1 cellular context compared by ENCODE assay signal in genomic region chr22:38462960-38463784, GRCh38.
TF ChIP-seq lines count a peak whose summit lies in the region.

No MANE protein-coding gene starts in this region.

TF ChIP-seq in HepG2, 621 proteins besides CTCF, POLR2A, EP300 and RAD21 (continued from another document and continues in another):
- 0 out of 2 replicates have a peak, but pooled peaks have one; percentile 20 for TF ChIP-seq ZNF609 (CRISPR knock-in tag; IDR thresholded peaks at IDR 0.05; ENCODE audit: borderline replicate concordance)
- no peak for TF ChIP-seq WIZ (CRISPR knock-in tag; IDR thresholded peaks at IDR 0.05)
- TF ChIP-seq ZNF607 (CRISPR knock-in tag; IDR thresholded peaks at IDR 0.05; ENCODE audit: borderline replicate concordance) = no peak
- TF ChIP-seq ZBTB8A (CRISPR knock-in tag; IDR thresholded peaks at IDR 0.05; ENCODE audit: borderline replicate concordance, low read depth) = no peak
- TF ChIP-seq, protein P1, sequence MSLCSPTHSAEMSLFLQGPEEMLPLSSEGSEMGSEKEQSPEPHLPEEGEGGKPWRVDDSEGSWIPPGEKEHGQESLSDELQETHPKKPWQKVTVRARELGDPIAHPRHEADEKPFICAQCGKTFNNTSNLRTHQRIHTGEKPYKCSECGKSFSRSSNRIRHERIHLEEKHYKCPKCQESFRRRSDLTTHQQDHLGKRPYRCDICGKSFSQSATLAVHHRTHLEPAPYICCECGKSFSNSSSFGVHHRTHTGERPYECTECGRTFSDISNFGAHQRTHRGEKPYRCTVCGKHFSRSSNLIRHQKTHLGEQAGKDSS (CRISPR knock-in tag; IDR thresholded peaks at IDR 0.05; ENCODE audit: borderline replicate concordance, low read depth) = peak; percentile 66; the same call in 1 of the 2 replicates
- TF ChIP-seq ZNF34 (CRISPR knock-in tag; IDR thresholded peaks at IDR 0.05; ENCODE audit: borderline replicate concordance) = no peak
- TF ChIP-seq KDM1A (CRISPR knock-in tag; IDR thresholded peaks at IDR 0.05) = no peak
- TF ChIP-seq ARHGAP35 (CRISPR knock-in tag; IDR thresholded peaks at IDR 0.05; ENCODE audit: borderline replicate concordance) = no peak
- TF ChIP-seq KAT7 (CRISPR knock-in tag; IDR thresholded peaks at IDR 0.05; ENCODE audit: borderline replicate concordance) = no peak
- TF ChIP-seq TEAD3 (CRISPR knock-in tag; optimal IDR thresholded peaks at IDR 0.05; ENCODE audit: borderline replicate concordance) = peak; percentile 97
- TF ChIP-seq PRDM10 (CRISPR knock-in tag; IDR thresholded peaks at IDR 0.05; ENCODE audit: low read depth) = peak; percentile 100
- TF ChIP-seq, protein P2, sequence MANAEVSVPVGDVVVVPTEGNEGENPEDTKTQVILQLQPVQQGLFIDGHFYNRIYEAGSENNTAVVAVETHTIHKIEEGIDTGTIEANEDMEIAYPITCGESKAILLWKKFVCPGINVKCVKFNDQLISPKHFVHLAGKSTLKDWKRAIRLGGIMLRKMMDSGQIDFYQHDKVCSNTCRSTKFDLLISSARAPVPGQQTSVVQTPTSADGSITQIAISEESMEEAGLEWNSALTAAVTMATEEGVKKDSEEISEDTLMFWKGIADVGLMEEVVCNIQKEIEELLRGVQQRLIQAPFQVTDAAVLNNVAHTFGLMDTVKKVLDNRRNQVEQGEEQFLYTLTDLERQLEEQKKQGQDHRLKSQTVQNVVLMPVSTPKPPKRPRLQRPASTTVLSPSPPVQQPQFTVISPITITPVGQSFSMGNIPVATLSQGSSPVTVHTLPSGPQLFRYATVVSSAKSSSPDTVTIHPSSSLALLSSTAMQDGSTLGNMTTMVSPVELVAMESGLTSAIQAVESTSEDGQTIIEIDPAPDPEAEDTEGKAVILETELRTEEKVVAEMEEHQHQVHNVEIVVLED (CRISPR knock-in tag; IDR thresholded peaks at IDR 0.05; ENCODE audit: borderline replicate concordance) = no peak
- TF ChIP-seq EEA1 (CRISPR knock-in tag; IDR thresholded peaks at IDR 0.05; ENCODE audit: borderline replicate concordance) = no peak
- TF ChIP-seq ETV5 (CRISPR knock-in tag; IDR thresholded peaks at IDR 0.05; ENCODE audit: borderline replicate concordance) = peak; percentile 58; the same call in 1 of the 2 replicates
- TF ChIP-seq ZNF251 (CRISPR knock-in tag; IDR thresholded peaks at IDR 0.05) = no peak
- no peak for TF ChIP-seq ZNF557 (CRISPR knock-in tag; IDR thresholded peaks at IDR 0.05)
- TF ChIP-seq, protein P3, sequence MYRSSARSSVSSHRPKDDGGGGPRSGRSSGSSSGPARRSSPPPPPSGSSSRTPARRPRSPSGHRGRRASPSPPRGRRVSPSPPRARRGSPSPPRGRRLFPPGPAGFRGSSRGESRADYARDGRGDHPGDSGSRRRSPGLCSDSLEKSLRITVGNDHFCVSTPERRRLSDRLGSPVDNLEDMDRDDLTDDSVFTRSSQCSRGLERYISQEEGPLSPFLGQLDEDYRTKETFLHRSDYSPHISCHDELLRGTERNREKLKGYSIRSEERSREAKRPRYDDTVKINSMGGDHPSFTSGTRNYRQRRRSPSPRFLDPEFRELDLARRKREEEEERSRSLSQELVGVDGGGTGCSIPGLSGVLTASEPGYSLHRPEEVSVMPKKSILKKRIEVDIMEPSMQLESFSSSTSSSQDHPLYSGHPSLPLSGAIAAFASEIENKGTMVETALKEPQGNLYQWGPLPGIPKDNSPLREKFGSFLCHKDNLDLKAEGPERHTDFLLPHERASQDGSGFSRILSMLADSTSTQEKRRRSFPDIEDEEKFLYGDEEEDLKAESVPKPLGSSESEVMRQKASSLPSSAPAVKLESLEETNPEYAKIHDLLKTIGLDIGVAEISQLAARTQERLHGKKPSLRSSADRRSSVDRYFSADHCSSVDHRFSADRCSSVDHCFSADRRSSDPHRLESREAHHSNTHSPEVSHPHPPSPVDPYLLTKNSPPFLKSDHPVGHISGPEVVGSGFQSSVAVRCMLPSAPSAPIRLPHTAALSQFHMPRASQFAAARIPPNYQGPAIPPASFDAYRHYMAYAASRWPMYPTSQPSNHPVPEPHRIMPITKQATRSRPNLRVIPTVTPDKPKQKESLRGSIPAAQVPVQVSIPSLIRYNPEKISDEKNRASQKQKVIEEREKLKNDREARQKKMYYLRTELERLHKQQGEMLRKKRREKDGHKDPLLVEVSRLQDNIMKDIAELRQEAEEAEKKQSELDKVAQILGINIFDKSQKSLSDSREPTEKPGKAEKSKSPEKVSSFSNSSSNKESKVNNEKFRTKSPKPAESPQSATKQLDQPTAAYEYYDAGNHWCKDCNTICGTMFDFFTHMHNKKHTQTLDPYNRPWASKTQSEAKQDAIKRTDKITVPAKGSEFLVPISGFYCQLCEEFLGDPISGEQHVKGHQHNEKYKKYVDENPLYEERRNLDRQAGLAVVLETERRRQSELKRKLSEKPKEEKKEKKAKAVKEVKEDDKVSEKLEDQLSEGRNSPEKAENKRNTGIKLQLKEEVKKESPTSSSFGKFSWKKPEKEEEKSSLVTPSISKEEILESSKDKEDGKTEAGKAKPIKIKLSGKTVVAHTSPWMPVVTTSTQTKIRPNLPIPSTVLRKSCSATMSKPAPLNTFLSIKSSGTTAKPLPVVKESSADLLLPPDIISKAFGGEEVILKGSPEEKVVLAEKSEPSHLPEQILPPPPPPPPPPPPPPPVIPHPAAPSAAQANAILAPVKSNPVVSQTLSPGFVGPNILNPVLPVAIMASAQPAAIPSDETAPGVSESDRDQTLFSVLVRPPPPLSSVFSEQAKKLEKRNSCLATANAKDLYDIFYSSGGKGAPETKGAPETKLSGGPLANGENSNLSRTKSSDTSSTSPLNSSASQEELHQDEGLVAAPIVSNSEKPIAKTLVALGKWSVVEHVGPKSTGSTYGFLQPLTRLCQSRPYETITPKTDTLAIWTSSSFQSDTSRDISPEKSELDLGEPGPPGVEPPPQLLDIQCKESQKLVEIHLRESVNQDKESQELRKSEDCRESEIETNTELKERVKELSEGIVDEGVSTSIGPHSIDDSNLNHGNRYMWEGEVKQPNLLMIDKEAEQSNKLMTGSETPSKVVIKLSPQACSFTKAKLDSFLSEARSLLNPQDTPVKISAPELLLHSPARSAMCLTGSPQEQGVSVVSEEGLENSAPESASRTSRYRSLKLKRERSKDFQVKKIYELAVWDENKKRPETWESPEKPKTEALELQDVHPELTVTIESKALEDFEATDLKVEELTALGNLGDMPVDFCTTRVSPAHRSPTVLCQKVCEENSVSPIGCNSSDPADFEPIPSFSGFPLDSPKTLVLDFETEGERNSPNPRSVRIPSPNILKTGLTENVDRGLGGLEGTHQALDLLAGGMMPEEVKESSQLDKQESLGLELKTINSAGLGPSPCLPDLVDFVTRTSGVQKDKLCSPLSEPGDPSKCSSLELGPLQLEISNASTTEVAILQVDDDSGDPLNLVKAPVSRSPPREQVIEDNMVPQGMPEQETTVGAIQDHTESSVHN (CRISPR knock-in tag; IDR thresholded peaks at IDR 0.05) = no peak
- TF ChIP-seq, protein P4, sequence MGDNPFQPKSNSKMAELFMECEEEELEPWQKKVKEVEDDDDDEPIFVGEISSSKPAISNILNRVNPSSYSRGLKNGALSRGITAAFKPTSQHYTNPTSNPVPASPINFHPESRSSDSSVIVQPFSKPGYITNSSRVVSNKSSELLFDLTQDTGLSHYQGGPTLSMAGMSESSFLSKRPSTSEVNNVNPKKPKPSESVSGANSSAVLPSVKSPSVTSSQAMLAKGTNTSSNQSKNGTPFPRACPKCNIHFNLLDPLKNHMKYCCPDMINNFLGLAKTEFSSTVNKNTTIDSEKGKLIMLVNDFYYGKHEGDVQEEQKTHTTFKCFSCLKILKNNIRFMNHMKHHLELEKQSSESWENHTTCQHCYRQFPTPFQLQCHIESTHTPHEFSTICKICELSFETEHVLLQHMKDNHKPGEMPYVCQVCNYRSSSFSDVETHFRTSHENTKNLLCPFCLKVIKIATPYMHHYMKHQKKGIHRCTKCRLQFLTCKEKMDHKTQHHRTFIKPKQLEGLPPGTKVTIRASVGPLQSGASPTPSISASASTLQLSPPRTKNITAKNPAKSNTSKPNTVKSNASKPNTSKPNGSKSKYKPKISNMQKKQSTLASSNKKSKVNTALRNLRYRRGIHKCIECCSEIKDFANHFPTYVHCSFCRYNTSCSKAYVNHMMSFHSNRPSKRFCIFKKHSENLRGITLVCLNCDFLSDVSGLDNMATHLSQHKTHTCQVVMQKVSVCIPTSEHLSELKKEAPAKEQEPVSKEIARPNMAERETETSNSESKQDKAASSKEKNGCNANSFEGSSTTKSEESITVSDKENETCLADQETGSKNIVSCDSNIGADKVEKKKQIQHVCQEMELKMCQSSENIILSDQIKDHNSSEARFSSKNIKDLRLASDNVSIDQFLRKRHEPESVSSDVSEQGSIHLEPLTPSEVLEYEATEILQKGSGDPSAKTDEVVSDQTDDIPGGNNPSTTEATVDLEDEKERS (CRISPR knock-in tag; IDR thresholded peaks at IDR 0.05) = 0 out of 2 replicates have a peak, but pooled peaks have one; percentile 8
- no peak for TF ChIP-seq NPAS2 (CRISPR knock-in tag; IDR thresholded peaks at IDR 0.05; ENCODE audit: borderline replicate concordance)
- TF ChIP-seq ZNF44 (CRISPR knock-in tag; IDR thresholded peaks at IDR 0.05) = no peak
- no peak for TF ChIP-seq ZNF773 (CRISPR knock-in tag; IDR thresholded peaks at IDR 0.05; ENCODE audit: borderline replicate concordance)
- no peak for TF ChIP-seq ZNF713 (CRISPR knock-in tag; IDR thresholded peaks at IDR 0.05)
- TF ChIP-seq KLF6 (CRISPR knock-in tag; IDR thresholded peaks at IDR 0.05) = no peak
- TF ChIP-seq BORCS8-MEF2B (CRISPR knock-in tag; IDR thresholded peaks at IDR 0.05) = peak; percentile 40; the same call in 1 of the 2 replicates
- TF ChIP-seq, protein P5, sequence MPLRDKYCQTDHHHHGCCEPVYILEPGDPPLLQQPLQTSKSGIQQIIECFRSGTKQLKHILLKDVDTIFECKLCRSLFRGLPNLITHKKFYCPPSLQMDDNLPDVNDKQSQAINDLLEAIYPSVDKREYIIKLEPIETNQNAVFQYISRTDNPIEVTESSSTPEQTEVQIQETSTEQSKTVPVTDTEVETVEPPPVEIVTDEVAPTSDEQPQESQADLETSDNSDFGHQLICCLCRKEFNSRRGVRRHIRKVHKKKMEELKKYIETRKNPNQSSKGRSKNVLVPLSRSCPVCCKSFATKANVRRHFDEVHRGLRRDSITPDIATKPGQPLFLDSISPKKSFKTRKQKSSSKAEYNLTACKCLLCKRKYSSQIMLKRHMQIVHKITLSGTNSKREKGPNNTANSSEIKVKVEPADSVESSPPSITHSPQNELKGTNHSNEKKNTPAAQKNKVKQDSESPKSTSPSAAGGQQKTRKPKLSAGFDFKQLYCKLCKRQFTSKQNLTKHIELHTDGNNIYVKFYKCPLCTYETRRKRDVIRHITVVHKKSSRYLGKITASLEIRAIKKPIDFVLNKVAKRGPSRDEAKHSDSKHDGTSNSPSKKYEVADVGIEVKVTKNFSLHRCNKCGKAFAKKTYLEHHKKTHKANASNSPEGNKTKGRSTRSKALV (CRISPR knock-in tag; IDR thresholded peaks at IDR 0.05) = no peak
- TF ChIP-seq ZNF256 (CRISPR knock-in tag; conservative IDR thresholded peaks at IDR 0.05) = no peak
- TF ChIP-seq ZBTB7A (CRISPR knock-in tag; IDR thresholded peaks at IDR 0.05) = no peak
- 0 out of 2 replicates have a peak, but pooled peaks have one; percentile 40 for TF ChIP-seq MIER2 (CRISPR knock-in tag; IDR thresholded peaks at IDR 0.05)
- TF ChIP-seq FOXA1 (IDR thresholded peaks at IDR 0.05) = no peak
- TF ChIP-seq FOXA1 (CRISPR knock-in tag; IDR thresholded peaks at IDR 0.05) = no peak
